Comparison of ENCODE assay signal across 3 cellular contexts in the genomic region with DNA sequence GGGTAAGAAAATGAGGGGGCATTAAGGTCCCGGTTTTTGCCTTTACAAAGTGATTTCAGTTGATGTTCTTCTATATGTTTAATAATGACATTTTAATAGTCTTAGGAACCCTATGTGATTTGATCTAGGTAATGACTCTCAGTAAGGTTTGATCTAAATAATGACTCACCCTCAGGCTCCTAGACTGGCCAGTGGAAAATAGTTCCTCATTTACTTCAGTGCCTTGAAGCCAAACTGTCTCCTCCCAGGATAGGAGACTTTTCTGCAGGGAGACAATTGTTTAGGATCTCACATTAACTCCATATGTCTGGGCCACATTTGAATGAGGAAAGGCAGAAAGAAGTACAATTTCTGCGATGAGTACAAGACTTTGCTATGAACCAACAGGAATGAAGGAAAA.
TF ChIP-seq lines count a peak whose summit lies in the region.

No MANE protein-coding gene starts in this region.

TF ChIP-seq in SK-N-SH treated with all-trans-retinoic acid at 6 μM for 48 hours, 23 proteins besides CTCF, POLR2A, EP300 and RAD21 (continued from another document):
- TF ChIP-seq CREB5 (CRISPR knock-in tag; IDR thresholded peaks at IDR 0.05; ENCODE audit: low read depth), result no peak

TF ChIP-seq in SK-N-SH, 30 proteins besides CTCF, POLR2A, EP300 and RAD21 (continued from another document):
- no peak for TF ChIP-seq YY1 (IDR thresholded peaks at IDR 0.05; ENCODE audit: low read depth)
- TF ChIP-seq IRF3 (IDR thresholded peaks at IDR 0.05; ENCODE audit: low read depth, low read length), result no peak
- TF ChIP-seq, protein P1, sequence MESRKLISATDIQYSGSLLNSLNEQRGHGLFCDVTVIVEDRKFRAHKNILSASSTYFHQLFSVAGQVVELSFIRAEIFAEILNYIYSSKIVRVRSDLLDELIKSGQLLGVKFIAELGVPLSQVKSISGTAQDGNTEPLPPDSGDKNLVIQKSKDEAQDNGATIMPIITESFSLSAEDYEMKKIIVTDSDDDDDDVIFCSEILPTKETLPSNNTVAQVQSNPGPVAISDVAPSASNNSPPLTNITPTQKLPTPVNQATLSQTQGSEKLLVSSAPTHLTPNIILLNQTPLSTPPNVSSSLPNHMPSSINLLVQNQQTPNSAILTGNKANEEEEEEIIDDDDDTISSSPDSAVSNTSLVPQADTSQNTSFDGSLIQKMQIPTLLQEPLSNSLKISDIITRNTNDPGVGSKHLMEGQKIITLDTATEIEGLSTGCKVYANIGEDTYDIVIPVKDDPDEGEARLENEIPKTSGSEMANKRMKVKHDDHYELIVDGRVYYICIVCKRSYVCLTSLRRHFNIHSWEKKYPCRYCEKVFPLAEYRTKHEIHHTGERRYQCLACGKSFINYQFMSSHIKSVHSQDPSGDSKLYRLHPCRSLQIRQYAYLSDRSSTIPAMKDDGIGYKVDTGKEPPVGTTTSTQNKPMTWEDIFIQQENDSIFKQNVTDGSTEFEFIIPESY (IDR thresholded peaks at IDR 0.05; ENCODE audit: borderline replicate concordance, low read depth), result no peak
- no peak for TF ChIP-seq FOSL2 (IDR thresholded peaks at IDR 0.05; ENCODE audit: borderline replicate concordance, low read depth)
- no peak for TF ChIP-seq TCF12 (IDR thresholded peaks at IDR 0.05)

TF ChIP-seq in H1, 55 proteins besides CTCF, POLR2A, EP300 and RAD21 (continued from another document):
- TF ChIP-seq CBX5 (IDR thresholded peaks at IDR 0.05; ENCODE audit: low read depth, low read length), result no peak
- TF ChIP-seq GTF2F1 (IDR thresholded peaks at IDR 0.05; ENCODE audit: borderline replicate concordance, low read depth, low read length), result no peak
- TF ChIP-seq EGR1 (IDR thresholded peaks at IDR 0.05; ENCODE audit: borderline replicate concordance, low read depth, low read length), result no peak
- TF ChIP-seq JUND (IDR thresholded peaks at IDR 0.05; ENCODE audit: low read length), result no peak
- TF ChIP-seq BCL11A (IDR thresholded peaks at IDR 0.05; ENCODE audit: low read depth in 2 of 2, low read length in 2 of 2), result no peak
- no peak for TF ChIP-seq KDM1A (IDR thresholded peaks at IDR 0.05; ENCODE audit: borderline replicate concordance, low read length)
- no peak for TF ChIP-seq BRCA1 (IDR thresholded peaks at IDR 0.05; ENCODE audit: low read depth, low read length)
- TF ChIP-seq CEBPB (IDR thresholded peaks at IDR 0.05; ENCODE audit: low read depth, low read length), result no peak
- TF ChIP-seq ZNF274 (IDR thresholded peaks at IDR 0.05; ENCODE audit: borderline replicate concordance, extremely low read depth, low read length), result no peak
- TF ChIP-seq ATF3 (IDR thresholded peaks at IDR 0.05; ENCODE audit: insufficient read depth, low read depth, low read length), result no peak
- no peak for TF ChIP-seq SUZ12 (IDR thresholded peaks at IDR 0.05; ENCODE audit: low read length)
- TF ChIP-seq EZH2 (IDR thresholded peaks at IDR 0.05; ENCODE audit: low read depth, low read length, severe bottlenecking), result no peak
- TF ChIP-seq MAFK (IDR thresholded peaks at IDR 0.05; ENCODE audit: low read depth, low read length), result no peak
- TF ChIP-seq HDAC2 (IDR thresholded peaks at IDR 0.05; ENCODE audit: borderline replicate concordance in 1 of 2, low read depth in 2 of 2, low read length in 2 of 2), result no peak
- no peak for TF ChIP-seq RNF2 (IDR thresholded peaks at IDR 0.05; ENCODE audit: borderline replicate concordance, low read depth, low read length, missing control alignments, poor library complexity, severe bottlenecking)
- TF ChIP-seq YY1 (IDR thresholded peaks at IDR 0.05; ENCODE audit: low read depth, low read length), result no peak
